1 cellular context compared by ENCODE assay signal in genomic region chrX:106802388-106803275, GRCh38.
TF ChIP-seq lines count a peak whose summit lies in the region.

Gene TBC1D8B, plus strand, starts transcription at chrX:106802673. Its CDS starts 181 bp downstream, at chrX:106802854.

TF ChIP-seq in HepG2, 621 proteins besides CTCF, POLR2A, EP300 and RAD21 (continued from another document):
- TF ChIP-seq CSRNP1 (CRISPR knock-in tag; IDR thresholded peaks at IDR 0.05) (0 out of 2 replicates have a peak, but pooled peaks have one; percentile 44), DNMT1 (CRISPR knock-in tag; IDR thresholded peaks at IDR 0.05) (no peak), TAF15 (IDR thresholded peaks at IDR 0.05; ENCODE audit: low read depth, low read length, poor library complexity, severe bottlenecking) (no peak), CEBPG (CRISPR knock-in tag; IDR thresholded peaks at IDR 0.05) (0 out of 2 replicates have a peak, but pooled peaks have one; percentile 18), PAXIP1 (CRISPR knock-in tag; conservative IDR thresholded peaks at IDR 0.05) (peak; percentile 20; the same call in 1 of the 2 replicates), ZNF432 (CRISPR knock-in tag; IDR thresholded peaks at IDR 0.05; ENCODE audit: borderline replicate concordance) (no peak)
TF ChIP-seq in HepG2: peak in this region for 60.
